12 cellular contexts compared by ENCODE assay signal in the genomic region with DNA sequence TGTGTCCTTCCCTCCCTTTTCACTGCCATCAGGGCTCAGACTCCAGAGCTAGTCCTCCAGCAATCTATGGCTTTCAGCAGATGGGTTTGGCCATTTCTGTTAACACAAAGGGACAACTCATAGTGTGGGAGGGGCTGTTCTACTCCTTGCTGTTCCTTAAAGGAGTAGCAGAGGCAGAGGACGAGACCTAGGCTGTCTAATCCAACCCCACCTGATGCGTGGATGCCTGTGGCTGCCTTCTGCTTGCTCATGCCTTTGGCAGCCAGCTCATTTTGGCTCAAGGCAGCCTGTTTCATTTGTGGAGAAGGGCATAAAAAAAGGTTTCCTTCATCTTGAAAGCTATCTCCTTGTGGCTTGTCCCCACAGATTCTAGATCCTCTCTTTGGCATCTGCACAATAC. TPM values are rescaled to one million over a fixed set of nuclear protein-coding genes. Genes with fewer than 3 reads are reported as not detected.
DNase-seq lines count a peak whose midpoint lies in the region; TF ChIP-seq lines count a peak whose summit lies in the region.
"Had no signal": no experiment of that assay in that cellular context is flagged by ENCODE, and none has a peak within 500 bp of the region (broad histone marks: within the 10 kb centered on the region; RNA-seq: fewer than 3 reads in every experiment).

No MANE protein-coding gene starts in this region.

- H3K4me3 ChIP-seq in epithelial cell of proximal tubule (ENCODE audit: low read depth, low read length) = no peak overlapping the region
- H3K4me3 ChIP-seq: heart left ventricle, upper lobe of left lung had no signal

- no peak for TF ChIP-seq CTCF in epithelial cell of proximal tubule (conservative IDR thresholded peaks at IDR 0.05; ENCODE audit: low read depth, low read length)

- DNase-seq in ELR (ENCODE audit: low read depth) = peak; percentile 95
- peak; percentile 87 for DNase-seq in RPMI7951 (ENCODE audit: low read depth)
- peak; percentile 39 for DNase-seq in epithelial cell of proximal tubule (ENCODE audit: low read depth)
- DNase-seq in non-pigmented ciliary epithelial cell (ENCODE audit: low read depth) = peak; percentile 72
- no peak for DNase-seq in stimulated activated naive CD4-positive, alpha-beta T cell (lab: John Stamatoyannopoulos, UW)
- DNase-seq in NCI-H2171 treated with DMSO at 0.1 percent for 48 hours (lab: John Stamatoyannopoulos, UW) = no peak
- no peak for DNase-seq in NK-92 treated with Interleukin-12 subunit alpha and Interleukin-12 subunit beta, amount 100 ng/mL, for 24 hours (lab: John Stamatoyannopoulos, UW)
- DNase-seq in NOMO-1 (lab: John Stamatoyannopoulos, UW; ENCODE audit: unreplicated experiment in 2 of 2) = no peak
- DNase-seq: activated naive CD8-positive, alpha-beta T cell treated with anti-CD3 and anti-CD28 coated beads, Interleukin-2, amount 50 U/mL, for 24 hours; GDM1; heart left ventricle; upper lobe of left lung had no signal

RNA-seq across cellular contexts. Expression of gene MFSD2A, which starts 27.0 kb away (rescaled TPM):
- total RNA-seq in RPMI7951 (2014; rRNA removed; shearing (Covaris generic)) = 7.9 and 8.1 TPM in 2 replicates
- total RNA-seq in epithelial cell of proximal tubule = 5.3 and 16.9 TPM in 2 replicates

RNA-seq across cellular contexts. Expression of gene CAP1, which starts 58.6 kb away (rescaled TPM):
- total RNA-seq in RPMI7951 (2014; rRNA removed; shearing (Covaris generic)) = 539 and 593 TPM in 2 replicates
- 342 and 577 TPM in 2 replicates for total RNA-seq in epithelial cell of proximal tubule

Comparison
In these comparisons a context has a peak if more than half of its experiments do, and no peak if none do; other contexts are left out.
1. DNase-seq: peak in ELR (single experiment), RPMI7951 (single experiment), epithelial cell of proximal tubule (single experiment) and non-pigmented ciliary epithelial cell (single experiment); none in stimulated activated naive CD4-positive, alpha-beta T cell (0 of 6), NCI-H2171 treated with DMSO at 0.1 percent for 48 hours (single experiment), NK-92 treated with Interleukin-12 subunit alpha and Interleukin-12 subunit beta, amount 100 ng/mL, for 24 hours (single experiment) and NOMO-1 (0 of 2).